ENCODE assay signal across 12 cellular contexts in the genomic region with DNA sequence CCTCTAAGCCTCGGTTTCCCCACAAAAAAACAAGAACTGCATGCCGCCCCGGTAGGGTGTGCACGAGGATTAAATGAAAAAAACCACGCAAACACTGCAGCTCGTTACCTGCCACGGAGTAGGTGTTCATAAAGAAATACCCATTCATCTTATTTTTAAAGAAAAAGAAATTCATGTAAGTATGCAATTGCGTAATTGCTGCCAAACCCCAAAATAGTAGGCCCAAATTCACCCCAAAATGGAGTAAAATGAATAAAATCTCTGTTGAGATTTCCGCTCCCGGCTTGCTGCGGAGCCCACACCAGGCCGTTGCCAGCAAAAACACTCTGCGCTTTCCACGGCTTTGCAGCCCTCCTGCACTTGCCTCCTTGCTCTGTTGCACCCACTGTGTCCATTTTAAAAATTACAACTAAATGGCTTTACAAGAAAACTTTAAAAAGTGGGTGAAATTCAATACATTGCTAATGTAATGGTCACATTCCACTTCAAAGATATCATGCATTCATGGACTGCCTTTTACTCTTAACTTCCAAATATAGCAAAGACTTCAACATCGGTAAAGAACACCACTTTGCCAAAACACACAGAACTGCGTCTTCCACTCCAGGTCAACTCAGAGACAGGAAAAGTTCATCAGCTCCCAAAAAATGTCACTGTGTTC.
DNase-seq lines count a peak whose midpoint lies in the region; ATAC-seq and TF ChIP-seq lines count a peak whose summit lies in the region.
"Had no signal": no experiment of that assay in that cellular context is flagged by ENCODE, and none has a peak within 500 bp of the region (broad histone marks: within the 10 kb centered on the region; RNA-seq: fewer than 3 reads in every experiment).

No MANE protein-coding gene starts in this region.

- H4K20me1 ChIP-seq in neural progenitor cell (ENCODE audit: low read depth) = no peaks in the 10 kb centered on the region

- H3K27me3 Mint-ChIP-seq in chondrocyte (ENCODE audit: low read depth) (no peaks in the 10 kb centered on the region), neural progenitor cell (ENCODE audit: insufficient read depth, low read depth) (peaks cover 5% of the 10 kb centered on the region)
- H3K27me3 Mint-ChIP-seq: activated naive CD8-positive, alpha-beta T cell treated with anti-CD3 and anti-CD28 coated beads, Interleukin-2, amount 10 ng/mL, durations not matched to agents 7 days and 5 days had no signal

- H3K36me3 Mint-ChIP-seq in chondrocyte (ENCODE audit: low read depth) (peaks cover 14% of the 10 kb centered on the region), neural progenitor cell (peaks cover 31% of the 10 kb centered on the region)

- H3K27ac Mint-ChIP-seq in chondrocyte (ENCODE audit: unreplicated experiment) (peak overlapping the region; percentile 85), neural progenitor cell (no peak overlapping the region)
- H3K27ac Mint-ChIP-seq: activated naive CD8-positive, alpha-beta T cell treated with anti-CD3 and anti-CD28 coated beads, Interleukin-2, amount 10 ng/mL, durations not matched to agents 7 days and 5 days had no signal

- TF ChIP-seq CTCF in AG09319 (IDR thresholded peaks at IDR 0.05; ENCODE audit: low read depth, low read length) (no peak), chondrocyte (IDR thresholded peaks at IDR 0.05) (peak; percentile 72), neural progenitor cell (IDR thresholded peaks at IDR 0.05) (peak; percentile 3)

- peaks cover 16% of the 10 kb centered on the region for H3F3A ChIP-seq in neural progenitor cell (ENCODE audit: low read depth)

- no peaks in the 10 kb centered on the region for H3K9me3 ChIP-seq in neural progenitor cell (ENCODE audit: low read depth)
- H3K9me3 ChIP-seq: prostate gland, vagina had no signal

- peaks cover 9% of the 10 kb centered on the region for H3K36me3 ChIP-seq in neural progenitor cell
- H3K36me3 ChIP-seq: prostate gland had no signal

- H3K9me3 Mint-ChIP-seq in chondrocyte (ENCODE audit: low read depth) = no peaks in the 10 kb centered on the region
- no peaks in the 10 kb centered on the region for H3K9me3 Mint-ChIP-seq in neural progenitor cell
- H3K9me3 Mint-ChIP-seq: activated naive CD8-positive, alpha-beta T cell treated with anti-CD3 and anti-CD28 coated beads, Interleukin-2, amount 10 ng/mL, durations not matched to agents 7 days and 5 days had no signal

- H3K9ac ChIP-seq in neural progenitor cell = no peak overlapping the region

- H3K4me1 Mint-ChIP-seq in chondrocyte (ENCODE audit: low read depth) = peaks cover 27% of the 10 kb centered on the region
- H3K4me1 Mint-ChIP-seq in neural progenitor cell = peaks cover 7% of the 10 kb centered on the region
- H3K4me1 Mint-ChIP-seq: activated naive CD8-positive, alpha-beta T cell treated with anti-CD3 and anti-CD28 coated beads, Interleukin-2, amount 10 ng/mL, durations not matched to agents 7 days and 5 days had no signal

- no peak overlapping the region for H3K4me2 ChIP-seq in neural progenitor cell

- H3K4me3 Mint-ChIP-seq in chondrocyte (ENCODE audit: unreplicated experiment) (no peak overlapping the region), neural progenitor cell (no peak overlapping the region)
- H3K4me3 Mint-ChIP-seq: activated naive CD8-positive, alpha-beta T cell treated with anti-CD3 and anti-CD28 coated beads, Interleukin-2, amount 10 ng/mL, durations not matched to agents 7 days and 5 days had no signal

- ATAC-seq in GM21723 (IDR thresholded peaks at IDR 0.05; ENCODE audit: unreplicated experiment) (no peak), GM18498 (IDR thresholded peaks at IDR 0.05; ENCODE audit: unreplicated experiment) (no peak), HG03097 (IDR thresholded peaks at IDR 0.05; ENCODE audit: low FRiP score, unreplicated experiment) (no peak)

- peak overlapping the region; percentile 13 for H3K27ac ChIP-seq in neural progenitor cell
- H3K27ac ChIP-seq: prostate gland, vagina had no signal

- peak; percentile 16 for DNase-seq in AG09319 (ENCODE audit: extremely low read depth, low read depth)
- DNase-seq in LHCN-M2 (ENCODE audit: low read depth) = peak; percentile 36
- no peak for DNase-seq in chondrocyte (ENCODE audit: low spot score)
- no peak for DNase-seq in neural progenitor cell (ENCODE audit: low spot score)
- DNase-seq in effector CD4-positive, alpha-beta T cell = no peak
- DNase-seq: activated CD8-positive, alpha-beta memory T cell treated with anti-CD3 and anti-CD28 coated beads, Interleukin-2, amount 50 U/mL, for 48 hours; activated naive CD8-positive, alpha-beta T cell treated with anti-CD3 and anti-CD28 coated beads, Interleukin-2, amount 10 ng/mL, durations not matched to agents 7 days and 5 days had no signal

- peaks cover 4% of the 10 kb centered on the region for H3K4me1 ChIP-seq in neural progenitor cell
- H3K4me1 ChIP-seq: prostate gland, vagina had no signal

- H3K79me2 ChIP-seq in neural progenitor cell (ENCODE audit: low read depth) = peaks cover 35% of the 10 kb centered on the region

- no peak overlapping the region for H2AFZ ChIP-seq in neural progenitor cell (replicated peaks)

- H3K27me3 ChIP-seq in neural progenitor cell = no peaks in the 10 kb centered on the region
- H3K27me3 ChIP-seq: vagina had no signal

- no peak overlapping the region for H3K4me3 ChIP-seq in neural progenitor cell
- H3K4me3 ChIP-seq: prostate gland, vagina had no signal

Comparison
In these comparisons a context has a peak if more than half of its experiments do, and no peak if none do; other contexts are left out.
1. DNase-seq: peak in AG09319 (single experiment) and LHCN-M2 (single experiment); none in chondrocyte (single experiment), neural progenitor cell (single experiment) and effector CD4-positive, alpha-beta T cell (single experiment).